In the genomic region with DNA sequence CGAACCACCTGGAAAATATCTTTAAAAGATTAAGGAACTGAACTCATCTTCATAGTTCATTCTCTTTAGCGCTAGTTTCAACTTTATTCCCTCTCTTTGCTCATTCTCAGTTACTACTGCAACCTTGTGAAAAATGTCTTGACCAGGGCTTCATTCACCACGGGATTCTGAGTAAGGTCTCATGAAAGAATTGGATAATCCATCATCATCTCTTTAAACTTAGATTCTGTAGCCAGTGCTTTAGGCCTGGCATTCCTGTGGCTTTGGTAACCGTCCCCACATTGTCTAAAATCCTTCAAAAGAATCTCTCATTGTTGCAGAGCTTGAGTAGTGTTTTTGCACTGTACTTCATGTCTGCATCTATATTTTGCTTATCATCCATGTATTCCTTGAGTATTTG, we compare ENCODE assay signal across 23 cellular contexts.
A peak's percentile ranks its signal among the peaks of the same experiment; 100 is the strongest.
DNase-seq lines count a peak whose midpoint lies in the region; ATAC-seq and TF ChIP-seq lines count a peak whose summit lies in the region.
"Had no signal": no experiment of that assay in that cellular context is flagged by ENCODE, and none has a peak within 500 bp of the region (broad histone marks: within the 10 kb centered on the region; RNA-seq: fewer than 3 reads in every experiment).

No MANE protein-coding gene starts in this region.

- H3K4me3 Mint-ChIP-seq in mesothelial cell of epicardium: no peak overlapping the region
- H3K4me3 Mint-ChIP-seq: naive thymus-derived CD8-positive, alpha-beta T cell; stimulated activated naive CD8-positive, alpha-beta T cell treated with anti-CD3 and anti-CD28 coated beads, Interleukin-15, amount 100 ng/mL, for 72 hours had no signal

- TF ChIP-seq EP300 in Ishikawa (IDR thresholded peaks at IDR 0.05; ENCODE audit: borderline replicate concordance): peak; percentile 69; the same call in 1 of the 2 replicates

- H3K9me3 Mint-ChIP-seq in mesothelial cell of epicardium: no peaks in the 10 kb centered on the region

- H3K36me3 Mint-ChIP-seq in mesothelial cell of epicardium: no peaks in the 10 kb centered on the region

- DNase-seq in AG10803 (ENCODE audit: low read depth) (peak; percentile 90), choroid plexus epithelial cell (ENCODE audit: low read depth) (peak; percentile 46), mesothelial cell of epicardium (ENCODE audit: low spot score in 2 of 2, unreplicated experiment in 2 of 2) (no peak), GM19238 (ENCODE audit: insufficient read length, low spot score) (no peak), NOMO-1 treated with DMSO at 0.1 percent for 48 hours (lab: John Stamatoyannopoulos, UW; ENCODE audit: unreplicated experiment) (no peak), COLO829 (ENCODE audit: low spot score) (no peak)
- DNase-seq: ACHN; activated CD4-positive, alpha-beta T cell treated with anti-CD3 and anti-CD28 coated beads for 4 hours; activated CD8-positive, alpha-beta memory T cell treated with anti-CD3 and anti-CD28 coated beads, Interleukin-2, amount 50 U/mL, for 48 hours; activated naive CD4-positive, alpha-beta T cell treated with anti-CD3 and anti-CD28 coated beads, Interleukin-2, amount 50 U/mL, for 16 hours; effector memory CD4-positive, alpha-beta T cell; GF-D8; MM.1S; naive thymus-derived CD8-positive, alpha-beta T cell; NCI-H2029; Right ventricle myocardium superior; stimulated activated naive CD8-positive, alpha-beta T cell treated with anti-CD3 and anti-CD28 coated beads, Interleukin-15, amount 100 ng/mL, for 72 hours; T-helper 9 cell had no signal

- H3K4me1 Mint-ChIP-seq in mesothelial cell of epicardium: peaks cover 32% of the 10 kb centered on the region
- H3K4me1 Mint-ChIP-seq: naive thymus-derived CD8-positive, alpha-beta T cell; stimulated activated naive CD8-positive, alpha-beta T cell treated with anti-CD3 and anti-CD28 coated beads, Interleukin-15, amount 100 ng/mL, for 72 hours had no signal

- no peak for ATAC-seq in HG03045 (IDR thresholded peaks at IDR 0.05; ENCODE audit: unreplicated experiment)
- ATAC-seq: gastroesophageal sphincter; naive thymus-derived CD8-positive, alpha-beta T cell; stimulated activated naive CD8-positive, alpha-beta T cell treated with anti-CD3 and anti-CD28 coated beads, Interleukin-15, amount 100 ng/mL, for 72 hours had no signal

- TF ChIP-seq RAD21 in Ishikawa (IDR thresholded peaks at IDR 0.05; ENCODE audit: low read depth): no peak

- TF ChIP-seq CTCF in AG10803 (conservative IDR thresholded peaks at IDR 0.05; ENCODE audit: low read length): no peak
- TF ChIP-seq CTCF in choroid plexus epithelial cell (conservative IDR thresholded peaks at IDR 0.05; ENCODE audit: low read depth, low read length): no peak
- no peak for TF ChIP-seq CTCF in mesothelial cell of epicardium (IDR thresholded peaks at IDR 0.05; ENCODE audit: unreplicated experiment)

- peak overlapping the region; percentile 48 for H3K27ac Mint-ChIP-seq in mesothelial cell of epicardium
- H3K27ac Mint-ChIP-seq: naive thymus-derived CD8-positive, alpha-beta T cell had no signal

- H3K4me3 ChIP-seq in AG10803 (ENCODE audit: low read length) (no peak overlapping the region), choroid plexus epithelial cell (ENCODE audit: low read depth, low read length) (no peak overlapping the region)
- H3K4me3 ChIP-seq: cardiac muscle cell, gastroesophageal sphincter, HAP-1 had no signal

- H3K27me3 Mint-ChIP-seq in mesothelial cell of epicardium (ENCODE audit: low read depth): no peaks in the 10 kb centered on the region
- H3K27me3 Mint-ChIP-seq: stimulated activated naive CD8-positive, alpha-beta T cell treated with anti-CD3 and anti-CD28 coated beads, Interleukin-15, amount 100 ng/mL, for 72 hours had no signal

TF ChIP-seq in Ishikawa, 13 proteins besides CTCF, POLR2A, EP300 and RAD21:
- TF ChIP-seq USF1 (IDR thresholded peaks at IDR 0.05): no peak
- TF ChIP-seq TEAD4 (IDR thresholded peaks at IDR 0.05): peak; percentile 80
- TF ChIP-seq TAF1 (IDR thresholded peaks at IDR 0.05; ENCODE audit: low read depth): no peak
- TF ChIP-seq CREB1 (IDR thresholded peaks at IDR 0.05; ENCODE audit: low read depth): no peak
- TF ChIP-seq TCF12 (IDR thresholded peaks at IDR 0.05; ENCODE audit: low read depth): 0 out of 2 replicates have a peak, but pooled peaks have one; percentile 37
- no peak for TF ChIP-seq YY1 (IDR thresholded peaks at IDR 0.05; ENCODE audit: low read depth)
- TF ChIP-seq EGR1 (IDR thresholded peaks at IDR 0.05): no peak
- peak; percentile 44; the same call in 1 of the 2 replicates for TF ChIP-seq FOXM1 (IDR thresholded peaks at IDR 0.05; ENCODE audit: borderline replicate concordance, low read depth)
- peak; percentile 54 for TF ChIP-seq NFIC (IDR thresholded peaks at IDR 0.05)

Comparison
In these comparisons a context has a peak if more than half of its experiments do, and no peak if none do; other contexts are left out.
1. DNase-seq: peak in AG10803 (single experiment) and choroid plexus epithelial cell (single experiment); none in mesothelial cell of epicardium (0 of 2), GM19238 (single experiment), NOMO-1 treated with DMSO at 0.1 percent for 48 hours (single experiment) and COLO829 (single experiment).